In genomic region chr3:131361464-131362421, GRCh38 we compare ENCODE assay signal across 8 cellular contexts. TPM values are rescaled to one million over a fixed set of nuclear protein-coding genes. Genes with fewer than 3 reads are reported as not detected.
DNase-seq lines count a peak whose midpoint lies in the region; ATAC-seq and TF ChIP-seq lines count a peak whose summit lies in the region.

No MANE protein-coding gene starts in this region.

- H3K9me3 Mint-ChIP-seq in activated T-helper 1 cell treated with anti-CD3 and anti-CD28 coated beads, Interleukin-12 subunit alpha, Interleukin-12 subunit beta, Interleukin-2, Interleukin-4 antibody, amounts not matched to agents 30 ng/mL and 10 ng/mL and 1 ng/mL, durations not matched to agents 14 hours and 24 hours and 36 hours = no peaks in the 10 kb centered on the region

- no peak overlapping the region for H3K4ac ChIP-seq in neuronal stem cell (ENCODE audit: low read length)

- H3K18ac ChIP-seq in neuronal stem cell (ENCODE audit: low read length) = peak overlapping the region; percentile 96

- peaks cover 0 to 5% of the 10 kb centered on the region in 2 donors for H3K4me1 ChIP-seq in neuronal stem cell (ENCODE audit: control insufficient read depth in 2 of 2, insufficient read depth in 1 of 2, low read depth in 1 of 2, low read length in 2 of 2)

- H3K27ac ChIP-seq in neuronal stem cell (replicated peaks; ENCODE audit: low read length) = no peak overlapping the region

- H2BK15ac ChIP-seq in neuronal stem cell (ENCODE audit: low read length) = peak overlapping the region; percentile 87

- H3K27ac Mint-ChIP-seq in activated T-helper 1 cell treated with anti-CD3 and anti-CD28 coated beads, Interleukin-12 subunit alpha, Interleukin-12 subunit beta, Interleukin-2, Interleukin-4 antibody, amounts not matched to agents 30 ng/mL and 10 ng/mL and 1 ng/mL, durations not matched to agents 14 hours and 24 hours and 36 hours = no peak overlapping the region

- no peaks in the 10 kb centered on the region for H3K36me3 ChIP-seq in neuronal stem cell (replicated peaks in 1 of 2; ENCODE audit: control insufficient read depth in 2 of 2, insufficient read depth in 2 of 2, low read length in 2 of 2)

- no peak for TF ChIP-seq CTCF in AG09309 (IDR thresholded peaks at IDR 0.05; ENCODE audit: control insufficient read depth, insufficient read depth, low read depth, low read length, missing control alignments)

- peak overlapping the region; percentile 94 for H3K9ac ChIP-seq in neuronal stem cell (ENCODE audit: low read depth, low read length, poor library complexity)

- intact Hi-C loops in activated T-helper 1 cell treated with anti-CD3 and anti-CD28 coated beads, Interleukin-12 subunit alpha, Interleukin-12 subunit beta, Interleukin-2, Interleukin-4 antibody, amounts not matched to agents 30 ng/mL and 10 ng/mL and 1 ng/mL, durations not matched to agents 14 hours and 24 hours and 36 hours (cut with micrococcal nuclease) = no loop called here

- H2BK5ac ChIP-seq in neuronal stem cell (ENCODE audit: low read length) = peak overlapping the region; percentile 48

- no CpG with 5 or more reads among the region's 64 CpGs for WGBS in neuronal stem cell (ENCODE audit: extremely low coverage in 2 of 2, insufficient read length in 2 of 2, insufficient replicate concordance in 1 of 2), 2 donors

- H3K79me1 ChIP-seq in neuronal stem cell (ENCODE audit: low read depth, low read length) = no peaks in the 10 kb centered on the region

- ATAC-seq in GM19035 (IDR thresholded peaks at IDR 0.05; ENCODE audit: unreplicated experiment) (peak; percentile 85), HG03280 (IDR thresholded peaks at IDR 0.05; ENCODE audit: unreplicated experiment) (no peak)

- H3K4me2 ChIP-seq in neuronal stem cell (ENCODE audit: insufficient read depth, low read length, poor library complexity, severe bottlenecking) = peak overlapping the region; percentile 78

- no peaks in the 10 kb centered on the region for H3K9me3 ChIP-seq in neuronal stem cell (replicated peaks in 1 of 2; ENCODE audit: control insufficient read depth in 2 of 2, insufficient read depth in 1 of 2, low read depth in 1 of 2, low read length in 2 of 2)

- H2BK120ac ChIP-seq in neuronal stem cell (ENCODE audit: low read depth, low read length) = peak overlapping the region; percentile 81

- H4K8ac ChIP-seq in neuronal stem cell (ENCODE audit: low read depth, low read length) = peak overlapping the region; percentile 83

- peak overlapping the region; percentile 89 for H3K14ac ChIP-seq in neuronal stem cell (ENCODE audit: low read length)

- peaks cover 2% of the 10 kb centered on the region for H3K36me3 Mint-ChIP-seq in activated T-helper 1 cell treated with anti-CD3 and anti-CD28 coated beads, Interleukin-12 subunit alpha, Interleukin-12 subunit beta, Interleukin-2, Interleukin-4 antibody, amounts not matched to agents 30 ng/mL and 10 ng/mL and 1 ng/mL, durations not matched to agents 14 hours and 24 hours and 36 hours (ENCODE audit: low read depth)

- H2AK5ac ChIP-seq in neuronal stem cell (ENCODE audit: low read depth, low read length) = peak overlapping the region; percentile 70

- H3K27me3 ChIP-seq in neuronal stem cell (ENCODE audit: control insufficient read depth in 3 of 3, insufficient read depth in 3 of 3, low read depth in 1 of 3, low read length in 3 of 3) = peaks cover 0 to 9% (median 2%) of the 10 kb centered on the region in 3 experiments

- H3K4me3 Mint-ChIP-seq in activated T-helper 1 cell treated with anti-CD3 and anti-CD28 coated beads, Interleukin-12 subunit alpha, Interleukin-12 subunit beta, Interleukin-2, Interleukin-4 antibody, amounts not matched to agents 30 ng/mL and 10 ng/mL and 1 ng/mL, durations not matched to agents 14 hours and 24 hours and 36 hours = peak overlapping the region; percentile 67

- peak overlapping the region; percentile 35 for H2AFZ ChIP-seq in neuronal stem cell (ENCODE audit: low read length)

- peaks cover 23% of the 10 kb centered on the region for H3K27me3 Mint-ChIP-seq in activated T-helper 1 cell treated with anti-CD3 and anti-CD28 coated beads, Interleukin-12 subunit alpha, Interleukin-12 subunit beta, Interleukin-2, Interleukin-4 antibody, amounts not matched to agents 30 ng/mL and 10 ng/mL and 1 ng/mL, durations not matched to agents 14 hours and 24 hours and 36 hours (ENCODE audit: insufficient read depth)

- H2BK12ac ChIP-seq in neuronal stem cell (ENCODE audit: low read length) = peak overlapping the region; percentile 75

- H3K23ac ChIP-seq in neuronal stem cell (ENCODE audit: low read depth, low read length, poor library complexity) = peak overlapping the region; percentile 45

- H4K91ac ChIP-seq in neuronal stem cell (ENCODE audit: low read depth, low read length, poor library complexity) = peak overlapping the region; percentile 38

- DNase-seq in AG09309 (ENCODE audit: low read depth) = no peak
- DNase-seq in HK-2 (ENCODE audit: unreplicated experiment) = peak; percentile 98
- no peak for DNase-seq in activated T-helper 1 cell treated with anti-CD3 and anti-CD28 coated beads, Interleukin-12 subunit alpha, Interleukin-12 subunit beta, Interleukin-2, Interleukin-4 antibody, amounts not matched to agents 30 ng/mL and 10 ng/mL and 1 ng/mL, durations not matched to agents 14 hours and 24 hours and 36 hours (ENCODE audit: low spot score)
- peak; percentile 85 for DNase-seq in glomerular visceral epithelial cell (ENCODE audit: extremely low spot score)
- peak; percentile 57 for DNase-seq in neuronal stem cell (ENCODE audit: low spot score)
- DNase-seq in stimulated activated CD4-positive, alpha-beta T cell treated with anti-CD3 and anti-CD28 coated beads, Interleukin-4, amount 100 ng/mL, for 24 hours = no peak

- peaks cover 13% of the 10 kb centered on the region for H3K4me1 Mint-ChIP-seq in activated T-helper 1 cell treated with anti-CD3 and anti-CD28 coated beads, Interleukin-12 subunit alpha, Interleukin-12 subunit beta, Interleukin-2, Interleukin-4 antibody, amounts not matched to agents 30 ng/mL and 10 ng/mL and 1 ng/mL, durations not matched to agents 14 hours and 24 hours and 36 hours (ENCODE audit: low read depth)

- H3K4me3 ChIP-seq in AG09309 (ENCODE audit: control insufficient read depth, low read depth, low read length) (peak overlapping the region; percentile 14), neuronal stem cell (ENCODE audit: low read length in 2 of 2) (peak overlapping the region in 1 of 2 donors; percentile 85)

RNA-seq across cellular contexts. Expression of gene NUDT16, which starts 19.8 kb away (rescaled TPM):
- total RNA-seq in activated T-helper 1 cell treated with anti-CD3 and anti-CD28 coated beads, Interleukin-12 subunit alpha, Interleukin-12 subunit beta, Interleukin-2, Interleukin-4 antibody, amounts not matched to agents 30 ng/mL and 10 ng/mL and 1 ng/mL, durations not matched to agents 14 hours and 24 hours and 36 hours = 10.6 and 11.5 TPM in 2 replicates
- polyA plus RNA-seq in neuronal stem cell (2013, experiment 1 of 2) = 14.8 TPM
- polyA plus RNA-seq in neuronal stem cell (2013, experiment 2 of 2) = 14.5 TPM

Comparison
In these comparisons a context has a peak if more than half of its experiments do, and no peak if none do; other contexts are left out.
1. DNase-seq: peak in HK-2 (single experiment), glomerular visceral epithelial cell (single experiment) and neuronal stem cell (single experiment); none in AG09309 (single experiment), activated T-helper 1 cell treated with anti-CD3 and anti-CD28 coated beads, Interleukin-12 subunit alpha, Interleukin-12 subunit beta, Interleukin-2, Interleukin-4 antibody, amounts not matched to agents 30 ng/mL and 10 ng/mL and 1 ng/mL, durations not matched to agents 14 hours and 24 hours and 36 hours (single experiment) and stimulated activated CD4-positive, alpha-beta T cell treated with anti-CD3 and anti-CD28 coated beads, Interleukin-4, amount 100 ng/mL, for 24 hours (single experiment).